Comparison of ENCODE assay signal across 28 cellular contexts in genomic region chr7:152607007-152607406, GRCh38.
"Had no signal": no experiment of that assay in that cellular context is flagged by ENCODE, and none has a peak within 500 bp of the region (broad histone marks: within the 10 kb centered on the region; RNA-seq: fewer than 3 reads in every experiment).

No MANE protein-coding gene starts in this region.

- H3K27me3 ChIP-seq: colonic mucosa, esophagus muscularis mucosa, esophagus squamous epithelium, foreskin keratinocyte, gastrocnemius medialis, gastroesophageal sphincter, heart left ventricle, heart right ventricle had no signal

- H3K36me3 ChIP-seq: colonic mucosa, esophagus muscularis mucosa, esophagus squamous epithelium, gastrocnemius medialis, gastroesophageal sphincter, heart left ventricle, heart right ventricle had no signal

- ATAC-seq: effector memory CD8-positive, alpha-beta T cell; esophagus mucosa; foreskin keratinocyte; gastrocnemius medialis; gastroesophageal sphincter; heart left ventricle; heart right ventricle had no signal

- H3K4me3 ChIP-seq: colonic mucosa, coronary artery, dorsolateral prefrontal cortex, esophagus muscularis mucosa, esophagus squamous epithelium, gastrocnemius medialis, gastroesophageal sphincter, heart left ventricle, heart right ventricle had no signal

- H3K27ac ChIP-seq: colonic mucosa, coronary artery, dorsolateral prefrontal cortex, epithelial cell of prostate, esophagus muscularis mucosa, esophagus squamous epithelium, foreskin keratinocyte, gastrocnemius medialis, gastroesophageal sphincter, heart left ventricle, heart right ventricle had no signal

- H3K4me1 ChIP-seq: colonic mucosa, esophagus muscularis mucosa, esophagus squamous epithelium, foreskin keratinocyte, gastrocnemius medialis, gastroesophageal sphincter, heart left ventricle, heart right ventricle had no signal

- H3K9me3 ChIP-seq: colonic mucosa, esophagus muscularis mucosa, esophagus squamous epithelium, gastrocnemius medialis, gastroesophageal sphincter, heart left ventricle, heart right ventricle had no signal

- FAIRE-seq: colon, endometrium, endothelial cell of umbilical vein, frontal cortex had no signal

- DNase-seq: colonic mucosa; cortex of kidney; dermis blood vessel endothelial cell; dorsolateral prefrontal cortex; effector CD4-positive, alpha-beta T cell; effector CD8-positive, alpha-beta T cell; effector memory CD4-positive, alpha-beta T cell; effector memory CD8-positive, alpha-beta T cell; endodermal cell; erythroblast; esophagus squamous epithelium; foreskin fibroblast; foreskin keratinocyte; foreskin melanocyte; gastrocnemius medialis; glutamatergic neuron; head of caudate nucleus; heart left ventricle; heart right ventricle had no signal
